8 cellular contexts compared by ENCODE assay signal in the genomic region with DNA sequence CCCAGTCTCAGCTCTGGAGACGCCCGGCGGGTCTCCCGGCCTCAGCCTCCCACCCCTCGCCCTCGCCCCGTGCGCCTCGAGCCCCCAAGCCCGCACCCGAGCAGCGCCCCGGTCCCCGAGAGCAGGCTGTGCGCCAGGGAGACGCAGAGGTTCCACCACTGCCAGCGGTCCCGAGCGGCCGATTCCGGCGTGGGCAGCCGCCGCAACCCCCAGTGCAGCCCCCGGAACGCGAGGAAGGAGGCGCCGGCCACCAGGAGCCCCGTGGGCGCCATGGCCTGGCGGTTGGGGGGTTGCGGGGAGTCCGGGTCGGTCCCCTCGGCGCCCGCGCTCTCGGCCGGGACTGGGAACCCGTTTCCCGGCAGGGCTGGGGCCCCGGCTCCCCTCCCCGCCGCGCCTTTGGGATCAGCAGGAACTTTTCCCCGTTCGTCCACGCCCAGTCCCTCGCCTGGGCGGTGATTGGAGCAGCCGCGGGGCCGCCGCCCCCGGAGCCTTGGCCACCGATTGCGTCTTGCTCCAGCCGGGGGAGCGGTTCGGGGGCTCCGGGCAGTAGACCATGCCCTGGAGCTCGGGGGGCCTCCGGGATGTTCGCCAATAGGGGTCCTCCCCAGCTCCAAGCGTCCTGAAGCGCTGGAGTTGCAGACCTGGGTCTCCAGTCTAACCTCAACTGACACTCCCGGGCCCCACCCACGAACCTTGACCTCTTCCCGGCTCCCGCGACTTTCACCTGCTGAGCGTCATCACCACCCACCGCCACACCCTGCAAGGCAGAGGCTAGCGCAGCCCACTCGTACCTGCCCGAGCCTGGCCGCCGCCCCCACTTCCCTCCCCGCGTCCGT. TPM values are rescaled to one million over a fixed set of nuclear protein-coding genes. Genes with fewer than 3 reads are reported as not detected.
DNase-seq lines count a peak whose midpoint lies in the region; ATAC-seq and TF ChIP-seq lines count a peak whose summit lies in the region.

A gene with protein sequence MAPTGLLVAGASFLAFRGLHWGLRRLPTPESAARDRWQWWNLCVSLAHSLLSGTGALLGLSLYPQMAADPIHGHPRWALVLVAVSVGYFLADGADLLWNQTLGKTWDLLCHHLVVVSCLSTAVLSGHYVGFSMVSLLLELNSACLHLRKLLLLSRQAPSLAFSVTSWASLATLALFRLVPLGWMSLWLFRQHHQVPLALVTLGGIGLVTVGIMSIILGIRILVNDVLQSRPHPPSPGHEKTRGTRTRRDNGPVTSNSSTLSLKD (minus strand): TSS at position 407 of the 836 bp plus-strand sequence. CDS start 135 bp downstream, at position 272.

- no peaks in the 10 kb centered on the region; the same call in 1 of the 2 replicates for H3K36me3 ChIP-seq in iPS DF 6.9 (ENCODE audit: control insufficient read depth, insufficient read depth, low read length)

- no peaks in the 10 kb centered on the region for H3K9me3 ChIP-seq in iPS DF 6.9 (ENCODE audit: control insufficient read depth, insufficient read depth, low read length)

- DNase-seq in DMS53 (lab: John Stamatoyannopoulos, UW) (peak; percentile 61), astrocyte of the hippocampus (ENCODE audit: low read depth, low spot score) (peak; percentile 85), iPS DF 6.9 (ENCODE audit: low read depth, low spot score) (no peak), sciatic nerve (ENCODE audit: low spot score) (peak; percentile 85), pons (ENCODE audit: low spot score) (no peak)
- DNase-seq in activated CD4-positive, alpha-beta T cell treated with anti-CD3 and anti-CD28 coated beads for 4 hours, result no peak

- TF ChIP-seq EP300 in Ishikawa (IDR thresholded peaks at IDR 0.05; ENCODE audit: borderline replicate concordance), result 0 out of 2 replicates have a peak, but pooled peaks have one; percentile 20

- TF ChIP-seq RAD21 in Ishikawa (IDR thresholded peaks at IDR 0.05; ENCODE audit: low read depth), result no peak

- no CpG with 5 or more reads among the region's 83 CpGs for WGBS in iPS DF 6.9 (ENCODE audit: insufficient coverage, insufficient read length)

- ATAC-seq in sciatic nerve (peak; percentile 38), HG03442 (IDR thresholded peaks at IDR 0.05; ENCODE audit: unreplicated experiment) (no peak)

- H3K4me3 ChIP-seq in iPS DF 6.9 (ENCODE audit: low read length), result peak within 1 kb of the TSS; percentile 81

- intact Hi-C loops in sciatic nerve (cut with DNase I), result no loop called here

- H3K27ac ChIP-seq in iPS DF 6.9 (ENCODE audit: low read length), result no peak within 1 kb of the TSS

- H3K27me3 ChIP-seq in iPS DF 6.9 (ENCODE audit: control insufficient read depth, insufficient read depth, low read length), result no peaks in the 10 kb centered on the region

- peaks cover 2% of the 10 kb centered on the region for H3K4me1 ChIP-seq in iPS DF 6.9 (ENCODE audit: control insufficient read depth, insufficient read depth, low read length)

TF ChIP-seq in Ishikawa, 13 proteins besides CTCF, POLR2A, EP300 and RAD21:
- TF ChIP-seq, protein P1, sequence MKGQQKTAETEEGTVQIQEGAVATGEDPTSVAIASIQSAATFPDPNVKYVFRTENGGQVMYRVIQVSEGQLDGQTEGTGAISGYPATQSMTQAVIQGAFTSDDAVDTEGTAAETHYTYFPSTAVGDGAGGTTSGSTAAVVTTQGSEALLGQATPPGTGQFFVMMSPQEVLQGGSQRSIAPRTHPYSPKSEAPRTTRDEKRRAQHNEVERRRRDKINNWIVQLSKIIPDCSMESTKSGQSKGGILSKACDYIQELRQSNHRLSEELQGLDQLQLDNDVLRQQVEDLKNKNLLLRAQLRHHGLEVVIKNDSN (IDR thresholded peaks at IDR 0.05), result no peak
- TF ChIP-seq TEAD4 (IDR thresholded peaks at IDR 0.05), result 0 out of 2 replicates have a peak, but pooled peaks have one; percentile 11
- peak; percentile 89 for TF ChIP-seq ZBTB7A (IDR thresholded peaks at IDR 0.05; ENCODE audit: low read depth)
- TF ChIP-seq YY1 (IDR thresholded peaks at IDR 0.05; ENCODE audit: low read depth), result no peak
- TF ChIP-seq TCF12 (IDR thresholded peaks at IDR 0.05; ENCODE audit: low read depth), result peak; percentile 49; the same call in 1 of the 2 replicates
- TF ChIP-seq TAF1 (IDR thresholded peaks at IDR 0.05; ENCODE audit: low read depth), result no peak
- TF ChIP-seq CREB1 (IDR thresholded peaks at IDR 0.05; ENCODE audit: low read depth), result no peak
- peak; percentile 40; the same call in 1 of the 2 replicates for TF ChIP-seq EGR1 (IDR thresholded peaks at IDR 0.05)
- no peak for TF ChIP-seq CEBPB (IDR thresholded peaks at IDR 0.05)

RNA-seq across cellular contexts. Expression of the gene that starts here (rescaled TPM):
- total RNA-seq in sciatic nerve, result 13.6 TPM

Comparison
In these comparisons a context has a peak if more than half of its experiments do, and no peak if none do; other contexts are left out.
1. DNase-seq: peak in DMS53 (single experiment), astrocyte of the hippocampus (single experiment) and sciatic nerve (single experiment); none in iPS DF 6.9 (single experiment), pons (single experiment) and activated CD4-positive, alpha-beta T cell treated with anti-CD3 and anti-CD28 coated beads for 4 hours (0 of 2).